In genomic region chr6:113779656-113780055, GRCh38 we compare ENCODE assay signal across 25 cellular contexts.
DNase-seq lines count a peak whose midpoint lies in the region; ATAC-seq and TF ChIP-seq lines count a peak whose summit lies in the region.
"Had no signal": no experiment of that assay in that cellular context is flagged by ENCODE, and none has a peak within 500 bp of the region (broad histone marks: within the 10 kb centered on the region; RNA-seq: fewer than 3 reads in every experiment).

No MANE protein-coding gene starts in this region.

- H3K9me3 ChIP-seq in DOHH2 (ENCODE audit: control insufficient read depth, insufficient read depth, low read length) = no peaks in the 10 kb centered on the region
- H3K9me3 ChIP-seq: BLaER1 treated with 17β-estradiol and CSF1 and Interleukin-3, amounts not matched to agents 10 nM and 100 nM; Caco-2; SJSA1 had no signal

- peak overlapping the region; percentile 33 for H3K4me2 ChIP-seq in DOHH2 (ENCODE audit: low read length)
- H3K4me2 ChIP-seq: KMS-11 had no signal

- no peaks in the 10 kb centered on the region for H3K9me2 ChIP-seq in DOHH2 (replicated peaks; ENCODE audit: control insufficient read depth, low read length)

- TF ChIP-seq CTCF in DOHH2 (IDR thresholded peaks at IDR 0.05; ENCODE audit: low read depth, low read length, poor library complexity, severe bottlenecking) = no peak

- no peak overlapping the region for H3K4me3 Mint-ChIP-seq in memory B cell
- H3K4me3 Mint-ChIP-seq: CD4-positive, alpha-beta memory T cell had no signal

- H3K4me1 Mint-ChIP-seq in memory B cell = peaks cover 4% of the 10 kb centered on the region
- H3K4me1 Mint-ChIP-seq: CD4-positive, alpha-beta memory T cell had no signal

- H4K20me1 ChIP-seq in DOHH2 (ENCODE audit: control insufficient read depth, insufficient read depth, low read depth, low read length) = no peaks in the 10 kb centered on the region
- H4K20me1 ChIP-seq: BLaER1 treated with 17β-estradiol and CSF1 and Interleukin-3, amounts not matched to agents 10 nM and 100 nM had no signal

- H3K27ac Mint-ChIP-seq in memory B cell = peak overlapping the region; percentile 1
- H3K27ac Mint-ChIP-seq: CD4-positive, alpha-beta memory T cell had no signal

- no peaks in the 10 kb centered on the region for H3F3A ChIP-seq in DOHH2 (ENCODE audit: control insufficient read depth, insufficient read depth)

- H3K36me3 ChIP-seq in DOHH2 (ENCODE audit: control insufficient read depth, low read length) = no peaks in the 10 kb centered on the region
- H3K36me3 ChIP-seq: BLaER1 treated with 17β-estradiol and CSF1 and Interleukin-3, amounts not matched to agents 10 nM and 100 nM; SJSA1 had no signal

- peaks cover 13% of the 10 kb centered on the region for H3K4me1 ChIP-seq in DOHH2 (ENCODE audit: control insufficient read depth, low read length)

- H3K79me2 ChIP-seq in DOHH2 (ENCODE audit: control insufficient read depth, low read length) = no peaks in the 10 kb centered on the region

- no peak overlapping the region for H3K27ac ChIP-seq in DOHH2 (ENCODE audit: low read depth, low read length)
- H3K27ac ChIP-seq: 22Rv1; BLaER1 treated with 17β-estradiol and CSF1 and Interleukin-3, amounts not matched to agents 10 nM and 100 nM; KMS-11; SJSA1 had no signal

- ATAC-seq in GM21619 (IDR thresholded peaks at IDR 0.05; ENCODE audit: unreplicated experiment) (peak; percentile 51), memory B cell (ENCODE audit: low read depth) (no peak), HG03095 (IDR thresholded peaks at IDR 0.05; ENCODE audit: unreplicated experiment) (no peak), HG03439 (IDR thresholded peaks at IDR 0.05; ENCODE audit: unreplicated experiment) (no peak)
- ATAC-seq: Right ventricle myocardium inferior had no signal

- no peaks in the 10 kb centered on the region for H3K27me3 Mint-ChIP-seq in memory B cell

- no peaks in the 10 kb centered on the region for H3K9me3 Mint-ChIP-seq in memory B cell
- H3K9me3 Mint-ChIP-seq: CD4-positive, alpha-beta memory T cell had no signal

- no peaks in the 10 kb centered on the region for H3K27me3 ChIP-seq in DOHH2 (ENCODE audit: control insufficient read depth, low read length)
- H3K27me3 ChIP-seq: BLaER1 treated with 17β-estradiol and CSF1 and Interleukin-3, amounts not matched to agents 10 nM and 100 nM; SJSA1 had no signal

- DNase-seq in LHCN-M2 (ENCODE audit: low read depth) (peak; percentile 62), memory B cell (ENCODE audit: low spot score in 2 of 2) (no peak), T1000 (lab: John Stamatoyannopoulos, UW) (no peak)
- DNase-seq in activated CD4-positive, alpha-beta T cell treated with anti-CD3 and anti-CD28 coated beads, Interleukin-2, amount 50 U/mL, for 48 hours = no peak
- DNase-seq: ACHN; Caco-2; CD4-positive, alpha-beta memory T cell; DMS 273 treated with DMSO at 0.1 percent for 48 hours; DMS79 treated with DMSO at 0.1 percent for 48 hours; GOT3; HCEC 1CT; IMR-90; MV-4-11; NCI-H1105 treated with DMSO at 0.1 percent for 48 hours; NCI-H2029 treated with DMSO at 0.1 percent for 48 hours; NCI-H524 treated with DMSO at 0.1 percent for 48 hours had no signal

- H3K36me3 Mint-ChIP-seq in memory B cell = no peaks in the 10 kb centered on the region
- H3K36me3 Mint-ChIP-seq: CD4-positive, alpha-beta memory T cell had no signal

- no peak overlapping the region for H3K4me3 ChIP-seq in DOHH2 (ENCODE audit: low read length)
- H3K4me3 ChIP-seq: BLaER1 treated with 17β-estradiol and CSF1 and Interleukin-3, amounts not matched to agents 10 nM and 100 nM; SJSA1 had no signal
